In the genomic region with DNA sequence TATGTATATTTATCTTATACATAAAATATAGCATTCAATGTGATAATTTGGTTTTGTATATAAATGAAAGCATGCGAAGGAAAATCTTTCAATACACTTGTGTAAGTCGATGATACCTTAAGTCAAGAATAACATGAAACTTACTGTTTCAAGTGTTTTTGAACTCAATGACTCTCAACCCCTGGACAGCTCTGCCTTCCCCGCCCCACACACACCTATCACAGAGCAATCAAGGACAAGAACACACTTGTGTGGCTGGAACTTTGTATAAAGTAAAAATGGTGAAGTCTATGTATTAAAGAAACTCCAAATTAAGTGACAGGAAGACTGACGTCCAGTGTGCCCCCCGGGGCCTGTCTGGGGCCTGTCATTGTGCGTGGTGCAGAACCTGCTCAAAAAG, we compare ENCODE assay signal across 19 cellular contexts.
"Had no signal": no experiment of that assay in that cellular context is flagged by ENCODE, and none has a peak within 500 bp of the region (broad histone marks: within the 10 kb centered on the region; RNA-seq: fewer than 3 reads in every experiment).

No MANE protein-coding gene starts in this region.

- H3K27ac ChIP-seq: RWPE1, SJCRH30 had no signal

- H3K9me3 ChIP-seq: MG63, SJCRH30 had no signal

- H3K27me3 ChIP-seq: MG63, SJCRH30 had no signal

- DNase-seq: Karpas-422, KG1, MG63, NCI-H1092 treated with DMSO at 0.1 percent for 48 hours, NCI-H1436, NCI-H187, NCI-H2029, NCI-H2081 treated with DMSO at 0.1 percent for 48 hours, NCI-H2171, NCI-H226, NCI-H446, NCI-H510A, NCI-H524 treated with DMSO at 0.1 percent for 48 hours, NCI-H69, NCI-H774, SHP77 treated with DMSO at 0.1 percent for 48 hours, SJCRH30 had no signal

- ATAC-seq: SK-N-SH treated with all-trans-retinoic acid at 6 μM for 48 hours had no signal

- H3K4me3 ChIP-seq: MG63, SJCRH30 had no signal

- H3K4me1 ChIP-seq: SJCRH30 had no signal

- H3K36me3 ChIP-seq: MG63, SJCRH30 had no signal
